8 cellular contexts compared by ENCODE assay signal in the genomic region with DNA sequence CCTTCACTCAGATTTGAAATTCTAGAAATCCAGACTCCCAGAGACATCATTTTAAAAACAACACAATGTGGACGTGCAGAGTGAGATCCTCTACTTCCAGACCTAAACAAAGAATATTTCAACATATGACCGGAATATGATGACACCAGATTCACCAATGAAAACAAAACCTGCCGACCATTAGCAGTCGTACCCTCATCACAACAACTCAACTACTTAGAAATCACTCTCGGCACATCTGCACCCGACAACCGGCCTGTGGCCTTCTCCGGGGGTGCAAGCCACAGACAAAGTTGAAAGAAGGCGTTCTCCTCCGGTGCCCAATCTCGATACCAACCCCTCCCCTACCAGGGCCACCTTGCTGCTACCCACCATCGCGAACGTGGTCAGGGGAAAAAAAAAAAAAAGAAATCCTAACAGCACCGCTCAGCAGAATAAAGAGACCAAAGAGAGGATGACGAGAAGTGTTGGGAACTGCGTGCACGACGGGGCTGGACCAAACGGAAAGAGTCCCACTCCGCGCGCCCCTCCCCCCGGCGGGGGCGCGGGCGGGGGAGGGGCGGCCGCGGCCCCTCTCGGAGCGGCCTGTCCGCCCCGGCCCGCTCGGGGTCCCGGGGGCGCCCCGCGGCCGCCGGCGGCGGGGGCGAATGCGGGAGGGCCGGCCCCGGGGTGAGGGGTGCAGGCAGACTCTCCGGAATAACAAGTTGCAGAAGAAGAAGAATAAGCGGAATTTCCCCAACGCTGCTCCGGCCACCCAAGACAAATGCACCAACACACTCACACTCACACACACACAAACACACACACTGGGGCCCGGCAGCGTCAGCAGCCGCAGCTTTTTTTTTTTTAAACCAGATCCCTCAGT. TPM values are rescaled to one million over a fixed set of nuclear protein-coding genes. Genes with fewer than 3 reads are reported as not detected.
DNase-seq lines count a peak whose midpoint lies in the region; ATAC-seq and TF ChIP-seq lines count a peak whose summit lies in the region.

No MANE protein-coding gene starts in this region.

- intact Hi-C loops in activated T-helper 2 cell treated with anti-CD3 and anti-CD28 coated beads, Interferon-gamma antibody, Interleukin-2, Interleukin-4, amounts not matched to agents 10 μg/mL and 5 μg/mL and 100 μg/mL, durations not matched to agents 14 hours and 24 hours and 36 hours (cut with micrococcal nuclease): loop anchor here (5.0 to 10.0 kb wide), 8 partner anchors 42 to 1522 kb away; partner anchors contain the start of genes CRY2, DGKZ and PEX16

- peaks cover 39% of the 10 kb centered on the region for H3F3A ChIP-seq in neural progenitor cell (ENCODE audit: low read depth)

- no peaks in the 10 kb centered on the region for H3K27me3 ChIP-seq in neural progenitor cell

- peak overlapping the region; percentile 88 for H3K4me2 ChIP-seq in neural progenitor cell

- H3K27ac Mint-ChIP-seq in activated T-helper 2 cell treated with anti-CD3 and anti-CD28 coated beads, Interferon-gamma antibody, Interleukin-2, Interleukin-4, amounts not matched to agents 10 μg/mL and 5 μg/mL and 100 μg/mL, durations not matched to agents 14 hours and 24 hours and 36 hours: peak overlapping the region; percentile 98
- H3K27ac Mint-ChIP-seq in neural progenitor cell: peak overlapping the region; percentile 97

- H3K27ac ChIP-seq in neural progenitor cell (peak overlapping the region; percentile 86), temporal lobe (ENCODE audit: low read depth, low read length) (peak overlapping the region; percentile 74)

- H3K79me2 ChIP-seq in neural progenitor cell (ENCODE audit: low read depth): peaks cover 71% of the 10 kb centered on the region

- peak overlapping the region; percentile 58 for H2AFZ ChIP-seq in neural progenitor cell (replicated peaks)

- H4K20me1 ChIP-seq in neural progenitor cell (ENCODE audit: low read depth): peaks cover 42% of the 10 kb centered on the region

- H3K9me3 Mint-ChIP-seq in activated T-helper 2 cell treated with anti-CD3 and anti-CD28 coated beads, Interferon-gamma antibody, Interleukin-2, Interleukin-4, amounts not matched to agents 10 μg/mL and 5 μg/mL and 100 μg/mL, durations not matched to agents 14 hours and 24 hours and 36 hours: no peaks in the 10 kb centered on the region
- no peaks in the 10 kb centered on the region for H3K9me3 Mint-ChIP-seq in neural progenitor cell

- H3K36me3 ChIP-seq in neural progenitor cell: no peaks in the 10 kb centered on the region

- no peaks in the 10 kb centered on the region for H3K9me3 ChIP-seq in neural progenitor cell (ENCODE audit: low read depth)

- no peak for TF ChIP-seq CTCF in neural progenitor cell (IDR thresholded peaks at IDR 0.05)

- H3K36me3 Mint-ChIP-seq in activated T-helper 2 cell treated with anti-CD3 and anti-CD28 coated beads, Interferon-gamma antibody, Interleukin-2, Interleukin-4, amounts not matched to agents 10 μg/mL and 5 μg/mL and 100 μg/mL, durations not matched to agents 14 hours and 24 hours and 36 hours (ENCODE audit: low read depth): peaks cover 4% of the 10 kb centered on the region
- H3K36me3 Mint-ChIP-seq in neural progenitor cell: no peaks in the 10 kb centered on the region

- peaks cover 48% of the 10 kb centered on the region for H3K4me1 Mint-ChIP-seq in activated T-helper 2 cell treated with anti-CD3 and anti-CD28 coated beads, Interferon-gamma antibody, Interleukin-2, Interleukin-4, amounts not matched to agents 10 μg/mL and 5 μg/mL and 100 μg/mL, durations not matched to agents 14 hours and 24 hours and 36 hours (ENCODE audit: low read depth)
- H3K4me1 Mint-ChIP-seq in neural progenitor cell: peaks cover 40% of the 10 kb centered on the region

- H3K4me3 Mint-ChIP-seq in activated T-helper 2 cell treated with anti-CD3 and anti-CD28 coated beads, Interferon-gamma antibody, Interleukin-2, Interleukin-4, amounts not matched to agents 10 μg/mL and 5 μg/mL and 100 μg/mL, durations not matched to agents 14 hours and 24 hours and 36 hours (ENCODE audit: low read depth): peak overlapping the region; percentile 97
- H3K4me3 Mint-ChIP-seq in neural progenitor cell: peak overlapping the region; percentile 99

- DNase-seq in GF-D8 (lab: John Stamatoyannopoulos, UW): peak; percentile 53
- DNase-seq in activated T-helper 2 cell treated with anti-CD3 and anti-CD28 coated beads, Interferon-gamma antibody, Interleukin-2, Interleukin-4, amounts not matched to agents 10 μg/mL and 5 μg/mL and 100 μg/mL, durations not matched to agents 14 hours and 24 hours and 36 hours (ENCODE audit: low spot score): peak; percentile 47
- peak; percentile 51 for DNase-seq in fibroblast of the conjunctiva (ENCODE audit: low read depth)
- DNase-seq in neural progenitor cell (ENCODE audit: low spot score): peak; percentile 71
- no peak for DNase-seq in NCI-H510A (lab: John Stamatoyannopoulos, UW)

- H3K9ac ChIP-seq in neural progenitor cell: no peak overlapping the region

- H3K4me1 ChIP-seq in neural progenitor cell: peaks cover 24% of the 10 kb centered on the region

- ATAC-seq in HG03280 (IDR thresholded peaks at IDR 0.05; ENCODE audit: unreplicated experiment): peak; percentile 22

- peak overlapping the region; percentile 85 for H3K4me3 ChIP-seq in neural progenitor cell

- no peaks in the 10 kb centered on the region for H3K27me3 Mint-ChIP-seq in activated T-helper 2 cell treated with anti-CD3 and anti-CD28 coated beads, Interferon-gamma antibody, Interleukin-2, Interleukin-4, amounts not matched to agents 10 μg/mL and 5 μg/mL and 100 μg/mL, durations not matched to agents 14 hours and 24 hours and 36 hours (ENCODE audit: low read depth)
- peaks cover 6% of the 10 kb centered on the region for H3K27me3 Mint-ChIP-seq in neural progenitor cell (ENCODE audit: insufficient read depth, low read depth)

TF ChIP-seq in PFSK-1, 5 proteins besides CTCF, POLR2A, EP300 and RAD21:
- TF ChIP-seq FOXP2 (optimal IDR thresholded peaks at IDR 0.05; ENCODE audit: borderline replicate concordance, extremely low read depth, extremely low read length, insufficient read depth): peak; percentile 7
- no peak for TF ChIP-seq POLR2AphosphoS5 (IDR thresholded peaks at IDR 0.05; ENCODE audit: low read depth, low read length)

RNA-seq across cellular contexts. Expression of gene PHF21A, which starts 1.7 kb away (rescaled TPM):
- 32.7 TPM for polyA plus RNA-seq in PFSK-1 (2012; ENCODE audit: insufficient read length, low read depth)
- total RNA-seq in activated T-helper 2 cell treated with anti-CD3 and anti-CD28 coated beads, Interferon-gamma antibody, Interleukin-2, Interleukin-4, amounts not matched to agents 10 μg/mL and 5 μg/mL and 100 μg/mL, durations not matched to agents 14 hours and 24 hours and 36 hours: 35.7 and 38.3 TPM in 2 replicates
- total RNA-seq in neural progenitor cell (ENCODE audit: low replicate concordance) (33.9 and 49.6 TPM in 2 replicates), temporal lobe (22.9 TPM)
